11 cellular contexts compared by ENCODE assay signal in the genomic region with DNA sequence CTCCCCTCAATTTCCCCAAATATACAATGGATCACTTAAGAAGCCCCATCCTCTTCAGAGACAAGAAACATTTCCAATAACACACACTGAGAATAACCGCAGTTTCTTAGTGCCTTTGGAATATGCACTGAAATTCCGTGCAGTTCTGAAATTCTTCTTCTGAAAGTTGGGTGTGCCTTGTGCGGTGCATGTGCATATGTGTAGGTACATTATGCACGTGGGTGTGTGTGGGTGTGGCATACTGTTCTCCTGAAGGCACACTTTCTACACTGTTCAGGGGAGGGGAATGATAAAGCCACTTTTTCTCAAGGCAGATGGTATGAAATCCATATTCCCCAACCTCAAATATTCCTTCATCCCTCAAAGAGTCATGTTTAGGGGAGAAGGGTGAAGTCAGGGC. TPM values are rescaled to one million over a fixed set of nuclear protein-coding genes. Genes with fewer than 3 reads are reported as not detected.
DNase-seq lines count a peak whose midpoint lies in the region; ATAC-seq and TF ChIP-seq lines count a peak whose summit lies in the region.
"Had no signal": no experiment of that assay in that cellular context is flagged by ENCODE, and none has a peak within 500 bp of the region (broad histone marks: within the 10 kb centered on the region; RNA-seq: fewer than 3 reads in every experiment).

No MANE protein-coding gene starts in this region.

- H3K4me1 ChIP-seq in suprapubic skin: peaks cover 20% of the 10 kb centered on the region

- intact Hi-C loops in activated T-helper 1 cell treated with anti-CD3 and anti-CD28 coated beads, Interleukin-12 subunit alpha, Interleukin-12 subunit beta, Interleukin-2, Interleukin-4 antibody, amounts not matched to agents 30 ng/mL and 10 ng/mL and 1 ng/mL, durations not matched to agents 14 hours and 24 hours and 36 hours (cut with micrococcal nuclease): loop anchor here (2.0 kb wide), 4 partner anchors 73 to 583 kb away; a partner anchor contains a TSS

- H3K9me3 Mint-ChIP-seq in activated T-cell treated with anti-CD3 and anti-CD28 coated beads, Interleukin-2, amount 50 U/mL, for 72 hours: no peaks in the 10 kb centered on the region
- H3K9me3 Mint-ChIP-seq in activated T-helper 1 cell treated with anti-CD3 and anti-CD28 coated beads, Interleukin-12 subunit alpha, Interleukin-12 subunit beta, Interleukin-2, Interleukin-4 antibody, amounts not matched to agents 30 ng/mL and 10 ng/mL and 1 ng/mL, durations not matched to agents 14 hours and 24 hours and 36 hours: no peaks in the 10 kb centered on the region
- no peaks in the 10 kb centered on the region for H3K9me3 Mint-ChIP-seq in immature natural killer cell
- H3K9me3 Mint-ChIP-seq: activated naive CD4-positive, alpha-beta T cell treated with anti-CD3 and anti-CD28 coated beads, Interleukin-2, amount 50 U/mL, for 72 hours had no signal

- peaks cover 10% of the 10 kb centered on the region for H3K4me1 Mint-ChIP-seq in activated T-cell treated with anti-CD3 and anti-CD28 coated beads, Interleukin-2, amount 50 U/mL, for 72 hours (ENCODE audit: low read depth)
- peaks cover 23% of the 10 kb centered on the region for H3K4me1 Mint-ChIP-seq in activated T-helper 1 cell treated with anti-CD3 and anti-CD28 coated beads, Interleukin-12 subunit alpha, Interleukin-12 subunit beta, Interleukin-2, Interleukin-4 antibody, amounts not matched to agents 30 ng/mL and 10 ng/mL and 1 ng/mL, durations not matched to agents 14 hours and 24 hours and 36 hours (ENCODE audit: low read depth)
- peaks cover 14 to 26% of the 10 kb centered on the region in 2 donors for H3K4me1 Mint-ChIP-seq in immature natural killer cell

- H3K36me3 Mint-ChIP-seq in activated T-cell treated with anti-CD3 and anti-CD28 coated beads, Interleukin-2, amount 50 U/mL, for 72 hours (ENCODE audit: insufficient read depth in 2 of 2): peaks cover 3 to 4% of the 10 kb centered on the region in 2 donors
- H3K36me3 Mint-ChIP-seq in activated T-helper 1 cell treated with anti-CD3 and anti-CD28 coated beads, Interleukin-12 subunit alpha, Interleukin-12 subunit beta, Interleukin-2, Interleukin-4 antibody, amounts not matched to agents 30 ng/mL and 10 ng/mL and 1 ng/mL, durations not matched to agents 14 hours and 24 hours and 36 hours (ENCODE audit: low read depth): no peaks in the 10 kb centered on the region
- no peaks in the 10 kb centered on the region for H3K36me3 Mint-ChIP-seq in immature natural killer cell

- H3K4me3 Mint-ChIP-seq in activated T-cell treated with anti-CD3 and anti-CD28 coated beads, Interleukin-2, amount 50 U/mL, for 72 hours: peak overlapping the region; percentile 92 to 98
- peak overlapping the region; percentile 89 for H3K4me3 Mint-ChIP-seq in activated T-helper 1 cell treated with anti-CD3 and anti-CD28 coated beads, Interleukin-12 subunit alpha, Interleukin-12 subunit beta, Interleukin-2, Interleukin-4 antibody, amounts not matched to agents 30 ng/mL and 10 ng/mL and 1 ng/mL, durations not matched to agents 14 hours and 24 hours and 36 hours
- peak overlapping the region; percentile 87 to 100 (median 98) for H3K4me3 Mint-ChIP-seq in immature natural killer cell

- TF ChIP-seq EP300 in suprapubic skin (IDR thresholded peaks at IDR 0.05): no peak

- DNase-seq in activated T-cell treated with anti-CD3 and anti-CD28 coated beads, Interleukin-2, amount 50 U/mL, for 72 hours: no peak
- no peak for DNase-seq in activated T-cell treated with anti-CD3 and anti-CD28 coated beads for 4 hours
- no peak for DNase-seq in activated T-helper 1 cell treated with anti-CD3 and anti-CD28 coated beads, Interleukin-12 subunit alpha, Interleukin-12 subunit beta, Interleukin-2, Interleukin-4 antibody, amounts not matched to agents 30 ng/mL and 10 ng/mL and 1 ng/mL, durations not matched to agents 14 hours and 24 hours and 36 hours (ENCODE audit: low spot score)
- no peak for DNase-seq in immature natural killer cell
- no peak for DNase-seq in suprapubic skin (ENCODE audit: low spot score in 2 of 2)
- DNase-seq in NCI-H128 (lab: John Stamatoyannopoulos, UW; ENCODE audit: unreplicated experiment): no peak
- DNase-seq: right lobe of liver, SHP77 had no signal

- no peak for TF ChIP-seq POLR2A in suprapubic skin (IDR thresholded peaks at IDR 0.05)

- 72% methylated on average over 4 of the region's 4 CpGs for WGBS in suprapubic skin

- no peaks in the 10 kb centered on the region for H3K36me3 ChIP-seq in suprapubic skin
- H3K36me3 ChIP-seq: right lobe of liver had no signal

- no peaks in the 10 kb centered on the region for H3K9me3 ChIP-seq in suprapubic skin
- H3K9me3 ChIP-seq: right lobe of liver had no signal

- H3K27ac Mint-ChIP-seq in activated T-cell treated with anti-CD3 and anti-CD28 coated beads, Interleukin-2, amount 50 U/mL, for 72 hours: no peak overlapping the region
- no peak overlapping the region for H3K27ac Mint-ChIP-seq in activated T-helper 1 cell treated with anti-CD3 and anti-CD28 coated beads, Interleukin-12 subunit alpha, Interleukin-12 subunit beta, Interleukin-2, Interleukin-4 antibody, amounts not matched to agents 30 ng/mL and 10 ng/mL and 1 ng/mL, durations not matched to agents 14 hours and 24 hours and 36 hours
- peak overlapping the region in 1 of 6 donors; percentile 90 for H3K27ac Mint-ChIP-seq in immature natural killer cell

- no peak overlapping the region for H3K27ac ChIP-seq in suprapubic skin
- H3K27ac ChIP-seq: right lobe of liver had no signal

- TF ChIP-seq CTCF in suprapubic skin (IDR thresholded peaks at IDR 0.05): no peak

- peaks cover 19% of the 10 kb centered on the region for H3K27me3 Mint-ChIP-seq in activated T-cell treated with anti-CD3 and anti-CD28 coated beads, Interleukin-2, amount 50 U/mL, for 72 hours (ENCODE audit: low read depth)
- peaks cover 28% of the 10 kb centered on the region for H3K27me3 Mint-ChIP-seq in activated T-helper 1 cell treated with anti-CD3 and anti-CD28 coated beads, Interleukin-12 subunit alpha, Interleukin-12 subunit beta, Interleukin-2, Interleukin-4 antibody, amounts not matched to agents 30 ng/mL and 10 ng/mL and 1 ng/mL, durations not matched to agents 14 hours and 24 hours and 36 hours (ENCODE audit: insufficient read depth)
- H3K27me3 Mint-ChIP-seq in immature natural killer cell (ENCODE audit: low read depth in 3 of 3): peaks cover 6 to 18% (median 8%) of the 10 kb centered on the region in 3 donors

- ATAC-seq in activated T-cell treated with anti-CD3 and anti-CD28 coated beads, Interleukin-2, amount 50 U/mL, for 72 hours (replicated peaks in 1 of 2): no peak
- ATAC-seq in GM18498 (IDR thresholded peaks at IDR 0.05; ENCODE audit: unreplicated experiment) (no peak), GM18502 (IDR thresholded peaks at IDR 0.05; ENCODE audit: poor library complexity, unreplicated experiment) (no peak)
- ATAC-seq: activated naive CD4-positive, alpha-beta T cell treated with anti-CD3 and anti-CD28 coated beads, Interleukin-2, amount 50 U/mL, for 72 hours; right lobe of liver had no signal

- peak overlapping the region; percentile 76 for H3K4me3 ChIP-seq in suprapubic skin

- no peaks in the 10 kb centered on the region for H3K27me3 ChIP-seq in suprapubic skin
- H3K27me3 ChIP-seq: right lobe of liver had no signal

RNA-seq across cellular contexts. Expression of a gene that starts 1.7 kb away (rescaled TPM):
- 1 to 10 TPM; 4.3 to 5.7 TPM for total RNA-seq in activated T-cell treated with anti-CD3 and anti-CD28 coated beads, Interleukin-2, amount 50 U/mL, for 72 hours
- total RNA-seq in activated T-helper 1 cell treated with anti-CD3 and anti-CD28 coated beads, Interleukin-12 subunit alpha, Interleukin-12 subunit beta, Interleukin-2, Interleukin-4 antibody, amounts not matched to agents 30 ng/mL and 10 ng/mL and 1 ng/mL, durations not matched to agents 14 hours and 24 hours and 36 hours: 0.56 and 0.65 TPM in 2 replicates
- 1 to 10 TPM; 1.0 to 2.6 (median 1.6) TPM for polyA plus RNA-seq in immature natural killer cell
- total RNA-seq in suprapubic skin: 100 to 1,000 TPM; 120 to 232 (median 149) TPM

Comparison
In these comparisons a context has a peak if more than half of its experiments do, and no peak if none do; other contexts are left out.
1. RNA of a gene that starts 1.7 kb away (total RNA-seq): 120 to 232 TPM in suprapubic skin; 4.3 to 5.7 TPM in activated T-cell treated with anti-CD3 and anti-CD28 coated beads, Interleukin-2, amount 50 U/mL, for 72 hours and 0.56 to 0.65 TPM in activated T-helper 1 cell treated with anti-CD3 and anti-CD28 coated beads, Interleukin-12 subunit alpha, Interleukin-12 subunit beta, Interleukin-2, Interleukin-4 antibody, amounts not matched to agents 30 ng/mL and 10 ng/mL and 1 ng/mL, durations not matched to agents 14 hours and 24 hours and 36 hours; every median in the first group is over 10 times any median in the second.
2. Peak in every context shown above with its lines, with median percentiles within 50 percentile points of each other: H3K4me3 Mint-ChIP-seq.